11 cellular contexts compared by ENCODE assay signal in the genomic region with DNA sequence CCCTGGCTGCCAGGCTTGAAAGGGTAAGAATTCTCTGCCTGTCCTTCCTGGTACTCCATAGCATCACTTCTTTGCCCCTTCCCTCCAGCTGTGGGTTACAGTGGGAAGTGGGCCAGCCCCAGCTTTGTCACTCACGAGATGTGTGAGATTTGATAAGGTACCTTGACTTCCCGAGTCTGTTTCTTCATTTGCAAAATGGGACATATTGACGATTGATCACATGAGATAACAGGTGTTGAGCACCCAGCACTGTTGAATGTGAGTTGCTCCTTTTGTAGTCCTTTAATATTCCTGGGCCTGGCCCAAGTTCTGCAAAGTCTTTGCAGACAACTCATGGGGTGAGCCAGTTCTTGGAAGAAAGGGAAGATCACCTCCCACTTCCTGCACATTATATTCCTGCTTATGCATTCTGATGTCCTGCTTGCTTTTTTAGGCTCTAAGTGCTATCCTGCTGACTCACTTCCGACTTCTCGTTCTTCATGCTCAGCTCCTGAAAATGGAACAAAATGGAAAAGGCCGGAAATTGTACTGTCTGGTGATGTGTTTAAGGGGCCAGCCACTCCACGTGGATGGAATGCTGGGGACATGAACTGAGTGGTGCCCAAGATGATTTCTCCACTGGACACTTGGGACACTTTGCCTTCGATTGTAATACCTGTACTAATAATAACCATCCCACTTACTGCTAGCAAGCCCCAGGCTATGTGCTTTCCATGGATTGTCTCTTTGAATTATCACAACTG. TPM values are rescaled to one million over a fixed set of nuclear protein-coding genes. Genes with fewer than 3 reads are reported as not detected.
DNase-seq lines count a peak whose midpoint lies in the region; ATAC-seq, FAIRE-seq and TF ChIP-seq lines count a peak whose summit lies in the region.
"Had no signal": no experiment of that assay in that cellular context is flagged by ENCODE, and none has a peak within 500 bp of the region (broad histone marks: within the 10 kb centered on the region; RNA-seq: fewer than 3 reads in every experiment).

No MANE protein-coding gene starts in this region.

- CTCF ChIA-PET in T-cell (lab: Charles Lee): interaction anchor here (0.6 to 0.7 kb wide), 4 partner anchors 10 to 140 kb away, joined by 3 to 6 read pairs (median 4); no protein-coding TSS in a partner anchor

- H3K4me1 ChIP-seq in colonic mucosa: no peaks in the 10 kb centered on the region

- TF ChIP-seq CTCF in colonic mucosa (IDR thresholded peaks at IDR 0.05): no peak

- no peaks in the 10 kb centered on the region for H3K9me3 Mint-ChIP-seq in T-cell

- intact Hi-C loops in colonic mucosa (cut with DNase I): no loop called here

- no peaks in the 10 kb centered on the region for H3K9me3 ChIP-seq in colonic mucosa

- DNase-seq in ACHN (peak; percentile 36), HTR-8/SVneo (ENCODE audit: insufficient read length, low spot score) (peak; percentile 63), astrocyte of the hippocampus (ENCODE audit: low read depth, low spot score) (peak; percentile 37), hippocampal formation (lab: John Stamatoyannopoulos, UW) (peak; percentile 12 to 39), T-cell (no peak), midbrain (lab: John Stamatoyannopoulos, UW) (no peak), colonic mucosa (no peak)
- DNase-seq: activated CD8-positive, alpha-beta memory T cell treated with anti-CD3 and anti-CD28 coated beads, Interleukin-2, amount 50 U/mL, for 4 hours; NCI-H1092 had no signal

- H3K27ac ChIP-seq in colonic mucosa: no peak overlapping the region
- H3K27ac ChIP-seq: SJCRH30 had no signal

- peaks cover 5 to 6% (median 5%) of the 10 kb centered on the region in 3 donors for H3K4me1 Mint-ChIP-seq in T-cell

- no peak overlapping the region for H3K4me3 Mint-ChIP-seq in T-cell

- no peak overlapping the region for H3K9ac ChIP-seq in colonic mucosa (ENCODE audit: low read depth in 2 of 2, low read length in 2 of 2)

- no peak for ATAC-seq in T-cell (replicated peaks in 1 of 4)
- no peak for ATAC-seq in HG03565 (IDR thresholded peaks at IDR 0.05; ENCODE audit: unreplicated experiment)

- H3K36me3 Mint-ChIP-seq in T-cell: no peaks in the 10 kb centered on the region

- POLR2A ChIA-PET in T-cell (lab: Charles Lee): no interaction called here

- in situ Hi-C loops in ACHN (cut with HindIII; ENCODE audit: low pct_ligation_motif_present, low pct_unique_long_range_greater_than_20kb, low sequenced_read_pairs): no loop called here

- H3K36me3 ChIP-seq in colonic mucosa: no peaks in the 10 kb centered on the region
- H3K36me3 ChIP-seq: SJCRH30 had no signal

- no peak overlapping the region for H3K27ac Mint-ChIP-seq in T-cell

- no peaks in the 10 kb centered on the region for H3K27me3 Mint-ChIP-seq in T-cell

- FAIRE-seq in HTR-8/SVneo (lab: Jason Lieb, UNC): peak; percentile 87

- no peaks in the 10 kb centered on the region for H3K27me3 ChIP-seq in colonic mucosa
- H3K27me3 ChIP-seq: SJCRH30 had no signal

- no peak overlapping the region for H3K4me3 ChIP-seq in colonic mucosa
- H3K4me3 ChIP-seq: SJCRH30 had no signal

RNA-seq across cellular contexts. Expression of gene NLK, which starts 8.3 kb away (rescaled TPM):
- total RNA-seq in T-cell: 10 to 100 TPM; 12.7 to 16.6 (median 13.4) TPM
- 10 to 100 TPM; 17.2 to 20.9 TPM for total RNA-seq in colonic mucosa

Comparison
In these comparisons a context has a peak if more than half of its experiments do, and no peak if none do; other contexts are left out.
1. DNase-seq: peak in ACHN (single experiment), HTR-8/SVneo (single experiment), astrocyte of the hippocampus (single experiment) and hippocampal formation (2 of 2); none in T-cell (0 of 34), midbrain (single experiment) and colonic mucosa (single experiment).